ENCODE assay signal across 8 cellular contexts in genomic region chrX:55488268-55488558, GRCh38. TPM values are rescaled to one million over a fixed set of nuclear protein-coding genes. Genes with fewer than 3 reads are reported as not detected.
A peak's percentile ranks its signal among the peaks of the same experiment; 100 is the strongest.
DNase-seq lines count a peak whose midpoint lies in the region; ATAC-seq and TF ChIP-seq lines count a peak whose summit lies in the region.

No MANE protein-coding gene starts in this region.

- H3K4me3 ChIP-seq in iPS-18c (ENCODE audit: insufficient read depth, low read depth, low read length) (peak overlapping the region; percentile 38), thoracic aorta (peak overlapping the region; percentile 80), MG63 (no peak overlapping the region)

- H3K27me3 ChIP-seq in thoracic aorta (replicated peaks; ENCODE audit: insufficient read depth) (no peaks in the 10 kb centered on the region), MG63 (no peaks in the 10 kb centered on the region)

- peaks cover 5% of the 10 kb centered on the region for H3K4me1 Mint-ChIP-seq in activated T-cell treated with anti-CD3 and anti-CD28 coated beads, Interleukin-2, amount 50 U/mL, for 72 hours (ENCODE audit: low read depth)

- no peak overlapping the region for H3K27ac Mint-ChIP-seq in activated T-cell treated with anti-CD3 and anti-CD28 coated beads, Interleukin-2, amount 50 U/mL, for 72 hours

- no peaks in the 10 kb centered on the region for H3K4me1 ChIP-seq in thoracic aorta (ENCODE audit: control insufficient read depth in 1 of 2, low read depth in 2 of 2)

- H3K36me3 ChIP-seq in thoracic aorta = no peaks in the 10 kb centered on the region
- no peaks in the 10 kb centered on the region for H3K36me3 ChIP-seq in MG63

- no peak for ATAC-seq in activated T-cell treated with anti-CD3 and anti-CD28 coated beads, Interleukin-2, amount 50 U/mL, for 72 hours (replicated peaks in 1 of 2)
- no peak for ATAC-seq in thoracic aorta (ENCODE audit: insufficient number of reproducible peaks, low FRiP score, low read depth)
- ATAC-seq in HG03045 (IDR thresholded peaks at IDR 0.05; ENCODE audit: unreplicated experiment) = no peak

- H3K9me3 ChIP-seq in iPS-18c (ENCODE audit: control insufficient read depth, insufficient read depth, low read length) = peaks cover 10% of the 10 kb centered on the region
- H3K9me3 ChIP-seq in thoracic aorta = no peaks in the 10 kb centered on the region
- H3K9me3 ChIP-seq in MG63 = no peaks in the 10 kb centered on the region

- H3K4me3 Mint-ChIP-seq in activated T-cell treated with anti-CD3 and anti-CD28 coated beads, Interleukin-2, amount 50 U/mL, for 72 hours = peak overlapping the region; percentile 79 to 83

- peaks cover 0 to 2% of the 10 kb centered on the region in 2 donors for H3K36me3 Mint-ChIP-seq in activated T-cell treated with anti-CD3 and anti-CD28 coated beads, Interleukin-2, amount 50 U/mL, for 72 hours (ENCODE audit: insufficient read depth in 2 of 2)

- H3K27ac ChIP-seq in VCaP (peak overlapping the region; percentile 81), thoracic aorta (peak overlapping the region in 1 of 2 donors; percentile 92)

- no peaks in the 10 kb centered on the region for H3K27me3 Mint-ChIP-seq in activated T-cell treated with anti-CD3 and anti-CD28 coated beads, Interleukin-2, amount 50 U/mL, for 72 hours (ENCODE audit: low read depth)

- no peak for DNase-seq in activated T-cell treated with anti-CD3 and anti-CD28 coated beads, Interleukin-2, amount 50 U/mL, for 72 hours
- no peak for DNase-seq in activated T-cell treated with anti-CD3 and anti-CD28 coated beads, Interleukin-2, amount 50 U/mL, for 48 hours
- DNase-seq in thoracic aorta (ENCODE audit: low spot score) (no peak), MG63 (no peak), iPS-NIHi11 (ENCODE audit: low spot score) (no peak)

- TF ChIP-seq CTCF in VCaP (conservative IDR thresholded peaks at IDR 0.05) (no peak), thoracic aorta (IDR thresholded peaks at IDR 0.05) (no peak)

- H3K9me3 Mint-ChIP-seq in activated T-cell treated with anti-CD3 and anti-CD28 coated beads, Interleukin-2, amount 50 U/mL, for 72 hours = no peaks in the 10 kb centered on the region

RNA-seq across cellular contexts. Expression of gene USP51, which starts 1.4 kb away (rescaled TPM):
- total RNA-seq in activated T-cell treated with anti-CD3 and anti-CD28 coated beads, Interleukin-2, amount 50 U/mL, for 72 hours = 1 to 10 TPM; 2.2 to 2.7 TPM
- 1 to 10 TPM; 2.6 to 7.0 TPM for total RNA-seq in thoracic aorta
- 0.43 and 0.99 TPM in 2 replicates for total RNA-seq in MG63 (2014; rRNA removed; shearing (Covaris generic); ENCODE audit: low replicate concordance)

RNA-seq across cellular contexts. Expression of gene MAGEH1, which starts 36.3 kb away (rescaled TPM):
- total RNA-seq in activated T-cell treated with anti-CD3 and anti-CD28 coated beads, Interleukin-2, amount 50 U/mL, for 72 hours = 10 to 100 TPM; 18.9 to 20.6 TPM
- 10 to 100 TPM; 36.3 to 66.5 TPM for total RNA-seq in thoracic aorta
- total RNA-seq in MG63 (2014; rRNA removed; shearing (Covaris generic); ENCODE audit: low replicate concordance) = 24.2 and 31.5 TPM in 2 replicates
